Comparison of ENCODE assay signal across 27 cellular contexts in genomic region chr20:55316753-55317152, GRCh38.
"Had no signal": no experiment of that assay in that cellular context is flagged by ENCODE, and none has a peak within 500 bp of the region (broad histone marks: within the 10 kb centered on the region; RNA-seq: fewer than 3 reads in every experiment).

No MANE protein-coding gene starts in this region.

- H3K27ac ChIP-seq: colonic mucosa, coronary artery, dorsolateral prefrontal cortex, epithelial cell of prostate, esophagus squamous epithelium, foreskin keratinocyte, gastrocnemius medialis, gastroesophageal sphincter, heart left ventricle, heart right ventricle had no signal

- FAIRE-seq: colon, endometrium, endothelial cell of umbilical vein, frontal cortex had no signal

- H3K4me3 ChIP-seq: colonic mucosa, coronary artery, dorsolateral prefrontal cortex, esophagus squamous epithelium, gastrocnemius medialis, gastroesophageal sphincter, heart left ventricle, heart right ventricle had no signal

- H3K4me1 ChIP-seq: colonic mucosa, esophagus squamous epithelium, foreskin keratinocyte, gastrocnemius medialis, gastroesophageal sphincter, heart left ventricle, heart right ventricle had no signal

- H3K27me3 ChIP-seq: colonic mucosa, esophagus squamous epithelium, foreskin keratinocyte, gastrocnemius medialis, gastroesophageal sphincter, heart left ventricle, heart right ventricle had no signal

- H3K9me3 ChIP-seq: colonic mucosa, esophagus squamous epithelium, gastrocnemius medialis had no signal

- H3K36me3 ChIP-seq: colonic mucosa, esophagus squamous epithelium, gastrocnemius medialis, gastroesophageal sphincter, heart left ventricle, heart right ventricle had no signal

- DNase-seq: colonic mucosa; cortex of kidney; dermis blood vessel endothelial cell; dorsolateral prefrontal cortex; effector CD4-positive, alpha-beta T cell; effector CD8-positive, alpha-beta T cell; effector memory CD4-positive, alpha-beta T cell; effector memory CD8-positive, alpha-beta T cell; endodermal cell; erythroblast; esophagus squamous epithelium; foreskin fibroblast; foreskin keratinocyte; foreskin melanocyte; gastrocnemius medialis; glutamatergic neuron; head of caudate nucleus; heart left ventricle; heart right ventricle had no signal

- ATAC-seq: effector memory CD8-positive, alpha-beta T cell; esophagus mucosa; foreskin keratinocyte; gastrocnemius medialis; gastroesophageal sphincter; heart left ventricle; heart right ventricle had no signal
